18 cellular contexts compared by ENCODE assay signal in genomic region chr2:176150338-176151198, GRCh38. TPM values are rescaled to one million over a fixed set of nuclear protein-coding genes. Genes with fewer than 3 reads are reported as not detected.
"Had no signal": no experiment of that assay in that cellular context is flagged by ENCODE, and none has a peak within 500 bp of the region (broad histone marks: within the 10 kb centered on the region; RNA-seq: fewer than 3 reads in every experiment).

No MANE protein-coding gene starts in this region.

- H3K9me3 ChIP-seq: gastrocnemius medialis, heart right ventricle, psoas muscle, SK-N-SH, tibial artery had no signal

- H3K4me1 ChIP-seq: gastrocnemius medialis, tibial artery had no signal

- DNase-seq: activated B cell treated with CpG ODN at 0.5 μM for 24 hours; activated CD4-positive, alpha-beta T cell treated with anti-CD3 and anti-CD28 coated beads, Interleukin-2, amount 10 ng/mL, durations not matched to agents 24 days and 14 days; activated CD8-positive, alpha-beta memory T cell treated with anti-CD3 and anti-CD28 coated beads for 24 hours; activated gamma-delta T cell treated with Interleukin-2 at 50 U/mL for 16 hours; gastrocnemius medialis; heart right ventricle; midbrain; nucleus accumbens; psoas muscle; Right ventricle myocardium superior; SK-N-SH; stimulated activated CD4-positive, alpha-beta T cell treated with anti-CD3 and anti-CD28 coated beads, Interleukin-15, amount 100 ng/mL, for 24 hours; tibial artery had no signal

- H3K4me3 Mint-ChIP-seq: activated B cell treated with CpG ODN at 0.5 μM for 24 hours; activated CD4-positive, alpha-beta T cell treated with anti-CD3 and anti-CD28 coated beads, Interleukin-2, amount 10 ng/mL, durations not matched to agents 24 days and 14 days had no signal

- H3K27ac Mint-ChIP-seq: activated B cell treated with CpG ODN at 0.5 μM for 24 hours; activated CD4-positive, alpha-beta T cell treated with anti-CD3 and anti-CD28 coated beads, Interleukin-2, amount 10 ng/mL, durations not matched to agents 24 days and 14 days had no signal

- ATAC-seq: gastrocnemius medialis, heart right ventricle, psoas muscle had no signal

- H3K4me1 Mint-ChIP-seq: activated B cell treated with CpG ODN at 0.5 μM for 24 hours; activated CD4-positive, alpha-beta T cell treated with anti-CD3 and anti-CD28 coated beads, Interleukin-2, amount 10 ng/mL, durations not matched to agents 24 days and 14 days had no signal

- H3K27ac ChIP-seq: gastrocnemius medialis, heart right ventricle, psoas muscle, tibial artery had no signal

- H3K4me3 ChIP-seq: gastrocnemius medialis, psoas muscle, tibial artery had no signal

- FAIRE-seq: bronchial epithelial cell, keratinocyte had no signal

- H3K9me3 Mint-ChIP-seq: activated B cell treated with CpG ODN at 0.5 μM for 24 hours; activated CD4-positive, alpha-beta T cell treated with anti-CD3 and anti-CD28 coated beads, Interleukin-2, amount 10 ng/mL, durations not matched to agents 24 days and 14 days had no signal

RNA-seq across cellular contexts. Expression of gene HOXD4, which starts 0.8 kb away (rescaled TPM):
- total RNA-seq: activated B cell treated with CpG ODN at 0.5 μM for 24 hours; activated CD4-positive, alpha-beta T cell treated with anti-CD3 and anti-CD28 coated beads, Interleukin-2, amount 10 ng/mL, durations not matched to agents 24 days and 14 days; bronchial epithelial cell; fibroblast of lung; Right ventricle myocardium superior; T-helper 1 cell treated with Interleukin-12 subunit alpha and Interleukin-12 subunit beta and Interleukin-4 antibody, amounts not matched to agents 30 ng/mL and 1 ng/mL, for 36 hours had no signal
- polyA plus RNA-seq: fibroblast of lung, keratinocyte had no signal

RNA-seq across cellular contexts. Expression of gene HOXD3, which starts 6.5 kb away (rescaled TPM):
- total RNA-seq: activated B cell treated with CpG ODN at 0.5 μM for 24 hours; activated CD4-positive, alpha-beta T cell treated with anti-CD3 and anti-CD28 coated beads, Interleukin-2, amount 10 ng/mL, durations not matched to agents 24 days and 14 days; bronchial epithelial cell; fibroblast of lung; T-helper 1 cell treated with Interleukin-12 subunit alpha and Interleukin-12 subunit beta and Interleukin-4 antibody, amounts not matched to agents 30 ng/mL and 1 ng/mL, for 36 hours had no signal
- polyA plus RNA-seq: fibroblast of lung, keratinocyte had no signal

RNA-seq across cellular contexts. Expression of gene HOXD8, which starts 21.1 kb away (rescaled TPM):
- total RNA-seq: activated B cell treated with CpG ODN at 0.5 μM for 24 hours; activated CD4-positive, alpha-beta T cell treated with anti-CD3 and anti-CD28 coated beads, Interleukin-2, amount 10 ng/mL, durations not matched to agents 24 days and 14 days; bronchial epithelial cell; fibroblast of lung; T-helper 1 cell treated with Interleukin-12 subunit alpha and Interleukin-12 subunit beta and Interleukin-4 antibody, amounts not matched to agents 30 ng/mL and 1 ng/mL, for 36 hours had no signal
- polyA plus RNA-seq: fibroblast of lung, keratinocyte had no signal

RNA-seq across cellular contexts. Expression of gene HOXD9, which starts 28.0 kb away (rescaled TPM):
- total RNA-seq: activated B cell treated with CpG ODN at 0.5 μM for 24 hours; activated CD4-positive, alpha-beta T cell treated with anti-CD3 and anti-CD28 coated beads, Interleukin-2, amount 10 ng/mL, durations not matched to agents 24 days and 14 days; bronchial epithelial cell; fibroblast of lung; Right ventricle myocardium superior; T-helper 1 cell treated with Interleukin-12 subunit alpha and Interleukin-12 subunit beta and Interleukin-4 antibody, amounts not matched to agents 30 ng/mL and 1 ng/mL, for 36 hours had no signal
- polyA plus RNA-seq: fibroblast of lung, keratinocyte had no signal

RNA-seq across cellular contexts. Expression of gene HOXD10, which starts 34.0 kb away (rescaled TPM):
- total RNA-seq: activated B cell treated with CpG ODN at 0.5 μM for 24 hours; activated CD4-positive, alpha-beta T cell treated with anti-CD3 and anti-CD28 coated beads, Interleukin-2, amount 10 ng/mL, durations not matched to agents 24 days and 14 days; bronchial epithelial cell; fibroblast of lung; heart right ventricle; psoas muscle; Right ventricle myocardium superior; T-helper 1 cell treated with Interleukin-12 subunit alpha and Interleukin-12 subunit beta and Interleukin-4 antibody, amounts not matched to agents 30 ng/mL and 1 ng/mL, for 36 hours had no signal
- polyA plus RNA-seq: aorta, fibroblast of lung, heart right ventricle, keratinocyte had no signal
